In the genomic region with DNA sequence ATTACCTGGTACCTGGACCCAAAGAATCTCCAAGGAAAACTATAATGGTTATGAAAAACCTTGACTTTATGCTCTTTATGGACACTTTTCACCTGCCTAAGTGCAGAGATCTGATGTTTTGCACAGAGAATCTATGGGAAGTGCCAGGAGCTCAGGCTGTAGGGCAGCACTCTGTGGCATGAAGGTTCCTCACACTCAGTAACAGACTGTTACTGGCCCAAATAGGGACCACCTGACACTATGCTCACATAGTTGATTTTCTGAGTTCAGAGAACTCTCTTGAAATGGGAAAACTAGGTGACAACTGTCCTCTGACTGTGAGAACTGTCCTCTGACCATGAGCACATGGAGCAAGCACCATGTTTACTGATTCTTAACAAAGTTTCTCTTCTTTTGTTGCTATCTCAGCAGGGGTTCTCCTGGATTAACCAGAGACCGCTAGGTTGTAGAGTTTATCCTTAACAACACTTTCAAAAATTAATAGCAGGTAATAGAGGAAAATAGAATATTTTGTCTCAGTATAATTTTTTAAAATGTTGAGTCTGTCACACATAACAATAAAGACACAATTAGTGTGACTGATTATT, we compare ENCODE assay signal across 31 cellular contexts.
"Had no signal": no experiment of that assay in that cellular context is flagged by ENCODE, and none has a peak within 500 bp of the region (broad histone marks: within the 10 kb centered on the region; RNA-seq: fewer than 3 reads in every experiment).

No MANE protein-coding gene starts in this region.

- H3K4me1 ChIP-seq: ascending aorta, Peyer's patch, SJSA1 had no signal

- FAIRE-seq: TTC549 had no signal

- H3K4me3 Mint-ChIP-seq: activated CD4-positive, alpha-beta T cell treated with anti-CD3 and anti-CD28 coated beads, Interleukin-2, amount 10 ng/mL, durations not matched to agents 24 days and 14 days; activated CD8-positive, alpha-beta T cell treated with anti-CD3 and anti-CD28 coated beads for 36 hours; activated naive CD4-positive, alpha-beta T cell treated with anti-CD3 and anti-CD28 coated beads, Interleukin-2, amount 50 U/mL, for 24 hours; activated naive CD8-positive, alpha-beta T cell treated with anti-CD3 and anti-CD28 coated beads, Interleukin-2, amount 10 ng/mL, durations not matched to agents 7 days and 5 days; activated T-cell treated with anti-CD3 and anti-CD28 coated beads, Interleukin-2, amount 50 U/mL, for 72 hours; activated T-helper 17 cell treated with anti-CD3 and anti-CD28 coated beads, Interleukin-2, amount 50 U/mL, for 72 hours; central memory CD8-positive, alpha-beta T cell; T-helper 1 cell treated with Interleukin-12 subunit alpha and Interleukin-12 subunit beta and Interleukin-4 antibody, amounts not matched to agents 30 μg/mL and 1 μg/mL, for 36 hours; T-helper 2 cell treated with Interferon-gamma antibody and Interleukin-4, amounts not matched to agents 5 μg/mL and 100 μg/mL, for 36 hours had no signal

- H3K27me3 ChIP-seq: ascending aorta, cardiac muscle cell, Peyer's patch, SJSA1 had no signal

- H3K4me2 ChIP-seq: SK-N-SH had no signal

- H3K36me3 ChIP-seq: ascending aorta, cardiac muscle cell, Peyer's patch, SJSA1 had no signal

- H3K27ac ChIP-seq: ascending aorta, cardiac muscle cell, Peyer's patch, SJSA1 had no signal

- H3K36me3 Mint-ChIP-seq: activated naive CD4-positive, alpha-beta T cell treated with anti-CD3 and anti-CD28 coated beads, Interleukin-2, amount 50 U/mL, for 24 hours; activated naive CD8-positive, alpha-beta T cell treated with anti-CD3 and anti-CD28 coated beads, Interleukin-2, amount 10 ng/mL, durations not matched to agents 7 days and 5 days had no signal

- H3K9me3 ChIP-seq: ascending aorta, Peyer's patch, SJSA1, SK-N-SH had no signal

- DNase-seq: activated CD4-positive, alpha-beta T cell treated with anti-CD3 and anti-CD28 coated beads, Interleukin-2, amount 10 ng/mL, durations not matched to agents 24 days and 14 days; activated CD4-positive, alpha-beta T cell treated with anti-CD3 and anti-CD28 coated beads, Interleukin-2, amount 50 U/mL, for 4 hours; activated CD8-positive, alpha-beta T cell treated with anti-CD3 and anti-CD28 coated beads for 36 hours; activated gamma-delta T cell; activated naive CD4-positive, alpha-beta T cell treated with Interleukin-2 at 50 U/mL for 16 hours; activated naive CD8-positive, alpha-beta T cell treated with anti-CD3 and anti-CD28 coated beads, Interleukin-2, amount 10 ng/mL, durations not matched to agents 7 days and 5 days; activated T-cell treated with anti-CD3 and anti-CD28 coated beads, Interleukin-2, amount 50 U/mL, for 1 hour; activated T-cell treated with anti-CD3 and anti-CD28 coated beads, Interleukin-2, amount 50 U/mL, for 72 hours; amygdala; MM.1S; MV-4-11; NCI-H1092; NCI-H1436 treated with DMSO at 0.1 percent for 48 hours; NCI-H1694 treated with DMSO at 0.1 percent for 48 hours; NCI-H2029; NCI-H345; NCI-H524 treated with DMSO at 0.1 percent for 48 hours; PC-3; Peyer's patch; RPMI8226; SHP77 treated with DMSO at 0.1 percent for 48 hours; SK-N-SH had no signal

- H3K4me1 Mint-ChIP-seq: activated CD4-positive, alpha-beta T cell treated with anti-CD3 and anti-CD28 coated beads, Interleukin-2, amount 10 ng/mL, durations not matched to agents 24 days and 14 days; activated naive CD4-positive, alpha-beta T cell treated with anti-CD3 and anti-CD28 coated beads, Interleukin-2, amount 50 U/mL, for 24 hours; activated naive CD8-positive, alpha-beta T cell treated with anti-CD3 and anti-CD28 coated beads, Interleukin-2, amount 10 ng/mL, durations not matched to agents 7 days and 5 days; activated T-helper 17 cell treated with anti-CD3 and anti-CD28 coated beads, Interleukin-2, amount 50 U/mL, for 72 hours; central memory CD8-positive, alpha-beta T cell had no signal

- H3K9me3 Mint-ChIP-seq: activated CD4-positive, alpha-beta T cell treated with anti-CD3 and anti-CD28 coated beads, Interleukin-2, amount 10 ng/mL, durations not matched to agents 24 days and 14 days; activated CD8-positive, alpha-beta T cell treated with anti-CD3 and anti-CD28 coated beads for 36 hours; activated naive CD4-positive, alpha-beta T cell treated with anti-CD3 and anti-CD28 coated beads, Interleukin-2, amount 50 U/mL, for 24 hours; activated naive CD8-positive, alpha-beta T cell treated with anti-CD3 and anti-CD28 coated beads, Interleukin-2, amount 10 ng/mL, durations not matched to agents 7 days and 5 days; activated T-helper 17 cell treated with anti-CD3 and anti-CD28 coated beads, Interleukin-2, amount 50 U/mL, for 72 hours; central memory CD8-positive, alpha-beta T cell; T-helper 1 cell treated with Interleukin-12 subunit alpha and Interleukin-12 subunit beta and Interleukin-4 antibody, amounts not matched to agents 30 μg/mL and 1 μg/mL, for 36 hours; T-helper 2 cell treated with Interferon-gamma antibody and Interleukin-4, amounts not matched to agents 5 μg/mL and 100 μg/mL, for 36 hours had no signal

- ATAC-seq: activated CD8-positive, alpha-beta T cell treated with anti-CD3 and anti-CD28 coated beads for 36 hours; activated T-cell treated with anti-CD3 and anti-CD28 coated beads, Interleukin-2, amount 50 U/mL, for 72 hours; activated T-helper 17 cell treated with anti-CD3 and anti-CD28 coated beads, Interleukin-2, amount 50 U/mL, for 72 hours; PC-3 had no signal

- H3K9ac ChIP-seq: SK-N-SH had no signal

- H3K27ac Mint-ChIP-seq: activated CD4-positive, alpha-beta T cell treated with anti-CD3 and anti-CD28 coated beads, Interleukin-2, amount 10 ng/mL, durations not matched to agents 24 days and 14 days; activated CD8-positive, alpha-beta T cell treated with anti-CD3 and anti-CD28 coated beads for 36 hours; activated naive CD4-positive, alpha-beta T cell treated with anti-CD3 and anti-CD28 coated beads, Interleukin-2, amount 50 U/mL, for 24 hours; activated naive CD8-positive, alpha-beta T cell treated with anti-CD3 and anti-CD28 coated beads, Interleukin-2, amount 10 ng/mL, durations not matched to agents 7 days and 5 days; activated T-cell treated with anti-CD3 and anti-CD28 coated beads, Interleukin-2, amount 50 U/mL, for 72 hours; activated T-helper 17 cell treated with anti-CD3 and anti-CD28 coated beads, Interleukin-2, amount 50 U/mL, for 72 hours; T-helper 1 cell treated with Interleukin-12 subunit alpha and Interleukin-12 subunit beta and Interleukin-4 antibody, amounts not matched to agents 30 μg/mL and 1 μg/mL, for 36 hours; T-helper 2 cell treated with Interferon-gamma antibody and Interleukin-4, amounts not matched to agents 5 μg/mL and 100 μg/mL, for 36 hours had no signal

- H3K4me3 ChIP-seq: ascending aorta, cardiac muscle cell, Peyer's patch, SJSA1 had no signal
